Comparison of ENCODE assay signal across 9 cellular contexts in genomic region chr13:49436890-49437289, GRCh38. TPM values are rescaled to one million over a fixed set of nuclear protein-coding genes. Genes with fewer than 3 reads are reported as not detected.
A peak's percentile ranks its signal among the peaks of the same experiment; 100 is the strongest.
DNase-seq lines count a peak whose midpoint lies in the region; ATAC-seq and TF ChIP-seq lines count a peak whose summit lies in the region.
"Had no signal": no experiment of that assay in that cellular context is flagged by ENCODE, and none has a peak within 500 bp of the region (broad histone marks: within the 10 kb centered on the region; RNA-seq: fewer than 3 reads in every experiment).

No MANE protein-coding gene starts in this region.

- in situ Hi-C loops in G401 (cut with HindIII; ENCODE audit: low sequenced_read_pairs), result no loop called here

- H3K4me2 ChIP-seq in SK-N-SH, result no peak overlapping the region

- H3K4me3 ChIP-seq in SK-N-SH (ENCODE audit: low read depth in 2 of 2, low read length in 1 of 2), result no peak overlapping the region

- H4K20me1 ChIP-seq in SK-N-SH (ENCODE audit: insufficient read depth), result no peaks in the 10 kb centered on the region

- H3K4me1 Mint-ChIP-seq in activated CD4-positive, alpha-beta T cell treated with anti-CD3 and anti-CD28 coated beads for 36 hours, result peaks cover 11% of the 10 kb centered on the region

- no peaks in the 10 kb centered on the region for H3K79me2 ChIP-seq in SK-N-SH (ENCODE audit: insufficient read depth)

- peak; percentile 21 for DNase-seq in G401 (ENCODE audit: low spot score)
- no peak for DNase-seq in SK-N-SH
- DNase-seq in foreskin keratinocyte, result peak in 1 of 2 donors; percentile 7
- peak; percentile 39 for DNase-seq in putamen (ENCODE audit: low spot score)
- no peak for DNase-seq in stimulated activated naive CD8-positive, alpha-beta T cell treated with anti-CD3 and anti-CD28 coated beads, Interleukin-15, Interleukin-2, amounts not matched to agents 100 U/mL and 50 U/mL, for 24 hours
- DNase-seq in activated CD4-positive, alpha-beta T cell treated with anti-CD3 and anti-CD28 coated beads for 36 hours, result no peak
- DNase-seq in stimulated activated naive CD4-positive, alpha-beta T cell treated with Interleukin-2 at 50 U/mL for 16 hours (lab: John Stamatoyannopoulos, UW), result no peak
- DNase-seq in NCI-H2081 treated with DMSO at 0.1 percent for 48 hours (lab: John Stamatoyannopoulos, UW), result no peak
- DNase-seq: stimulated activated CD4-positive, alpha-beta T cell treated with anti-CD3 and anti-CD28 coated beads, Interleukin-4, amount 100 ng/mL, for 1 hour had no signal

- WGBS in SK-N-SH (ENCODE audit: low lambda C conversion rate), result 76% methylated on average over 3 of the region's 3 CpGs

- H3K4me1 ChIP-seq in SK-N-SH (ENCODE audit: control insufficient read depth in 1 of 2, insufficient read depth in 2 of 2, low read depth in 1 of 2, low read length in 1 of 2) (0 out of 4 replicates have a peak, but pooled peaks cover 0 to 7% of the 10 kb centered on the region in 2 experiments), foreskin keratinocyte (no peaks in the 10 kb centered on the region)

- TF ChIP-seq RAD21 in SK-N-SH (IDR thresholded peaks at IDR 0.05; ENCODE audit: low read length), result peak; percentile 46

- no peak overlapping the region for H2AFZ ChIP-seq in SK-N-SH (ENCODE audit: low read depth)

- H3K4me3 Mint-ChIP-seq in activated CD4-positive, alpha-beta T cell treated with anti-CD3 and anti-CD28 coated beads for 36 hours, result no peak overlapping the region

- H3K27ac Mint-ChIP-seq in activated CD4-positive, alpha-beta T cell treated with anti-CD3 and anti-CD28 coated beads for 36 hours, result no peak overlapping the region

- H3K36me3 Mint-ChIP-seq in activated CD4-positive, alpha-beta T cell treated with anti-CD3 and anti-CD28 coated beads for 36 hours (ENCODE audit: low read depth), result no peaks in the 10 kb centered on the region

- POLR2A ChIA-PET in SK-N-SH (lab: Yijun Ruan, JAX), result no interaction called here
- POLR2A ChIA-PET in activated CD4-positive, alpha-beta T cell treated with anti-CD3 and anti-CD28 coated beads for 36 hours (lab: Charles Lee), result interaction anchor here (0.5 kb wide), 1 partner anchor 150 kb away, joined by 4 read pairs; no protein-coding TSS in a partner anchor

- H3K9me3 Mint-ChIP-seq in activated CD4-positive, alpha-beta T cell treated with anti-CD3 and anti-CD28 coated beads for 36 hours (ENCODE audit: low read depth), result no peaks in the 10 kb centered on the region

- no peak for TF ChIP-seq EP300 in SK-N-SH (IDR thresholded peaks at IDR 0.05; ENCODE audit: borderline replicate concordance in 1 of 2, low read depth in 1 of 2, low read length in 1 of 2)

- no peak for ATAC-seq in foreskin keratinocyte
- no peak for ATAC-seq in stimulated activated naive CD8-positive, alpha-beta T cell treated with anti-CD3 and anti-CD28 coated beads, Interleukin-15, Interleukin-2, amounts not matched to agents 100 U/mL and 50 U/mL, for 24 hours
- no peak for ATAC-seq in activated CD4-positive, alpha-beta T cell treated with anti-CD3 and anti-CD28 coated beads for 36 hours

- CTCF ChIA-PET in SK-N-SH (lab: Yijun Ruan, JAX), result interaction anchor here (0.6 to 2.6 kb wide), 9 partner anchors 9 to 456 kb away, joined by 3 to 14 read pairs (median 3); no protein-coding TSS in a partner anchor
- CTCF ChIA-PET in activated CD4-positive, alpha-beta T cell treated with anti-CD3 and anti-CD28 coated beads for 36 hours (lab: Charles Lee), result interaction anchor here (0.5 to 1.2 kb wide), 7 partner anchors 9 to 1581 kb away, joined by 3 read pairs; no protein-coding TSS in a partner anchor

- peaks cover 0 to 3% of the 10 kb centered on the region in 2 experiments for H3K36me3 ChIP-seq in SK-N-SH (replicated peaks in 1 of 2; ENCODE audit: control insufficient read depth in 1 of 2, insufficient read depth in 2 of 2, low read length in 1 of 2)

- no peaks in the 10 kb centered on the region for H3F3A ChIP-seq in SK-N-SH (replicated peaks; ENCODE audit: insufficient read depth)

- intact Hi-C loops in activated CD4-positive, alpha-beta T cell treated with anti-CD3 and anti-CD28 coated beads for 36 hours (cut with DNase I, micrococcal nuclease), result no loop called here

- TF ChIP-seq CTCF in SK-N-SH (IDR thresholded peaks at IDR 0.05) (peak; percentile 56), foreskin keratinocyte (conservative IDR thresholded peaks at IDR 0.05) (peak; percentile 43)

- no peaks in the 10 kb centered on the region for H3K27me3 Mint-ChIP-seq in activated CD4-positive, alpha-beta T cell treated with anti-CD3 and anti-CD28 coated beads for 36 hours

- no peaks in the 10 kb centered on the region for H3K27me3 ChIP-seq in SK-N-SH (ENCODE audit: insufficient read depth)
- no peaks in the 10 kb centered on the region for H3K27me3 ChIP-seq in foreskin keratinocyte

- H3K27ac ChIP-seq in SK-N-SH (ENCODE audit: low read depth in 2 of 2, low read length in 1 of 2) (no peak overlapping the region), foreskin keratinocyte (no peak overlapping the region)

- no peak overlapping the region for H3K9ac ChIP-seq in SK-N-SH

- no peaks in the 10 kb centered on the region; the same call in 1 of the 2 replicates for H3K9me2 ChIP-seq in SK-N-SH

- H3K9me3 ChIP-seq in SK-N-SH, result no peaks in the 10 kb centered on the region

TF ChIP-seq in SK-N-SH, 30 proteins besides CTCF, POLR2A, EP300 and RAD21:
- TF ChIP-seq RXRA (IDR thresholded peaks at IDR 0.05; ENCODE audit: borderline replicate concordance, low read depth) (no peak), RCOR1 (IDR thresholded peaks at IDR 0.05; ENCODE audit: low read length) (no peak), SMC3 (IDR thresholded peaks at IDR 0.05; ENCODE audit: low read depth, low read length) (0 out of 2 replicates have a peak, but pooled peaks have one; percentile 37), MEF2A (IDR thresholded peaks at IDR 0.05; ENCODE audit: borderline replicate concordance, low read depth) (no peak)

RNA-seq across cellular contexts. Expression of gene CAB39L, which starts 7.0 kb away (rescaled TPM):
- 22.2 and 42.4 TPM in 2 replicates for total RNA-seq in G401 (2014; rRNA removed; shearing (Covaris generic))
- polyA plus RNA-seq in SK-N-SH (2012; rRNA removed) (2.6 and 3.3 TPM in 2 replicates), foreskin keratinocyte (3.4 and 3.6 TPM in 2 replicates)
- 3.4 and 3.5 TPM in 2 replicates for polyA plus RNA-seq in SK-N-SH (2012; cell fraction: cytosol; rRNA removed)
- 2.1 and 2.5 TPM in 2 replicates for polyA plus RNA-seq in SK-N-SH (2012; cell fraction: nucleus; rRNA removed)
- total RNA-seq in foreskin keratinocyte, result 5.8 and 7.7 TPM in 2 replicates
- 1 to 10 TPM; 4.8 to 5.7 TPM for total RNA-seq in activated CD4-positive, alpha-beta T cell treated with anti-CD3 and anti-CD28 coated beads for 36 hours

RNA-seq across cellular contexts. Expression of gene SETDB2, which starts 7.2 kb away (rescaled TPM):
- total RNA-seq in G401 (2014; rRNA removed; shearing (Covaris generic)), result 14.9 and 15.8 TPM in 2 replicates
- polyA plus RNA-seq in SK-N-SH (2012; rRNA removed) (1.9 and 2.4 TPM in 2 replicates), foreskin keratinocyte (1.4 and 1.7 TPM in 2 replicates)
- polyA plus RNA-seq in SK-N-SH (2012; cell fraction: cytosol; rRNA removed), result 2.7 and 3.0 TPM in 2 replicates
- 2.2 and 4.2 TPM in 2 replicates for polyA plus RNA-seq in SK-N-SH (2012; cell fraction: nucleus; rRNA removed)
- total RNA-seq in foreskin keratinocyte, result 4.7 and 4.8 TPM in 2 replicates
- 10 to 100 TPM; 14.2 to 15.1 TPM for total RNA-seq in activated CD4-positive, alpha-beta T cell treated with anti-CD3 and anti-CD28 coated beads for 36 hours

RNA-seq across cellular contexts. Expression of gene PHF11, which starts 58.9 kb away (rescaled TPM):
- 26.3 and 28.4 TPM in 2 replicates for total RNA-seq in G401 (2014; rRNA removed; shearing (Covaris generic))
- polyA plus RNA-seq in SK-N-SH (2012; rRNA removed) (3.0 and 3.4 TPM in 2 replicates), foreskin keratinocyte (35.1 and 37.2 TPM in 2 replicates)
- 2.2 and 2.3 TPM in 2 replicates for polyA plus RNA-seq in SK-N-SH (2012; cell fraction: cytosol; rRNA removed)
- 8.3 and 12.6 TPM in 2 replicates for polyA plus RNA-seq in SK-N-SH (2012; cell fraction: nucleus; rRNA removed)
- 34.0 and 38.2 TPM in 2 replicates for total RNA-seq in foreskin keratinocyte
- total RNA-seq in activated CD4-positive, alpha-beta T cell treated with anti-CD3 and anti-CD28 coated beads for 36 hours, result 100 to 1,000 TPM in 1 of 2 experiments, 10 to 100 TPM in 1; 84.0 to 106 TPM

Comparison
In these comparisons a context has a peak if more than half of its experiments do, and no peak if none do; other contexts are left out.
1. DNase-seq: peak in G401 (single experiment) and putamen (single experiment); none in SK-N-SH (single experiment), stimulated activated naive CD8-positive, alpha-beta T cell treated with anti-CD3 and anti-CD28 coated beads, Interleukin-15, Interleukin-2, amounts not matched to agents 100 U/mL and 50 U/mL, for 24 hours (single experiment), activated CD4-positive, alpha-beta T cell treated with anti-CD3 and anti-CD28 coated beads for 36 hours (single experiment), stimulated activated naive CD4-positive, alpha-beta T cell treated with Interleukin-2 at 50 U/mL for 16 hours (single experiment) and NCI-H2081 treated with DMSO at 0.1 percent for 48 hours (single experiment).